ENCODE assay signal across 1 cellular context in genomic region chrX:21758488-21758887, GRCh38.
TF ChIP-seq lines count a peak whose summit lies in the region.

No MANE protein-coding gene starts in this region.

TF ChIP-seq in GM12878, 131 proteins besides CTCF, POLR2A, EP300 and RAD21:
- TF ChIP-seq FOS (IDR thresholded peaks at IDR 0.05; ENCODE audit: borderline replicate concordance, extremely low read depth, insufficient read length) (no peak), JUND (IDR thresholded peaks at IDR 0.05; ENCODE audit: low read depth, low read length) (no peak), MEF2A (IDR thresholded peaks at IDR 0.05; ENCODE audit: insufficient read depth, low read depth, low read length) (no peak), MTA3 (IDR thresholded peaks at IDR 0.05; ENCODE audit: borderline replicate concordance, low read length) (no peak), ETV6 (conservative IDR thresholded peaks at IDR 0.05 in 1 of 2, IDR thresholded peaks at IDR 0.05 in 1 of 2; ENCODE audit: borderline replicate concordance in 1 of 2, low read depth in 1 of 2) (no peak), CHD1 (IDR thresholded peaks at IDR 0.05; ENCODE audit: low read depth, low read length) (no peak), RELA (IDR thresholded peaks at IDR 0.05; ENCODE audit: borderline replicate concordance, partially characterized antibody) (no peak), ZBTB40 (IDR thresholded peaks at IDR 0.05; ENCODE audit: borderline replicate concordance) (no peak), IRF4 (IDR thresholded peaks at IDR 0.05; ENCODE audit: low read depth, low read length) (no peak), SREBF2 (IDR thresholded peaks at IDR 0.05; ENCODE audit: low read length) (no peak), DPF2 (IDR thresholded peaks at IDR 0.05) (no peak), TCF7 (IDR thresholded peaks at IDR 0.05; ENCODE audit: borderline replicate concordance) (no peak)
